In the genomic region with DNA sequence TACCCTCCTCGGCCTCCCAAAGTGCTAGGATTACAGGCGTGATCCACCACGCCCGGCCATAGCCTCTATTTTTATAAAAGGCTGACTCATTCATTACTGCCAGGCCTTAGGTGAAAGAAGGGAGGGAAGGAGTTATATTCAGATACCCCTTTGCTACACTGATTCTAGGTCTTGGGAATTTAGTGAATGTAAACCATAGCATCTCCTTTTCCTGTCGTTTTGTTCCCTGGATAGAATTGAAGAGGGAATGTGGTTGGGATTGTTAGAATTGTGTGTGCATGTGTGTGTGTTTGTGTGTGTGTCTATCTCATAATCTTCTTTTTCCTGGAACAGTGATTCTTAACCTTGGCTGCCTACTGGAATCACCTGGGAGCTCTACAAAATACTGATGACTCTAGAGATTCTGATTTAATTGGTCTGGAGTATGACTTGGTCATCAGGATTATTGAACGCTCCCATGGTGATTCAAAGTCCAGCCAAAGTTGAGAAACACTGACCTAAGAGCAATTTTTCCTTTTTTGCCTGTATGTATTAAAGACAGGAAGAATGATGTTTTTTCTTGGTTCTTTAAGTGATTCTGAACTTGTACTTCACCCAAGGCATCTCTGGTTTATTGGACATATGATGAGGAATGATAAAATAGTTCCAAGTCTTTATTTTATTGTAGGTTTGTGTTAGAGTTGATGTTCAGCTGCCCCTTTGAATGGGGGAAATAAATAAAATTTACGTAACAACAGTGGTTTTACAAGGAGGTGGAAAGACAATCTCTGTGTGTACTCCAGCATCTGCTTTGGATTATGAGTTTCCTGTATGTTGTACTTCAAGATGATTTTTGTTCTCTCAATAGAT, we compare ENCODE assay signal across 16 cellular contexts. TPM values are rescaled to one million over a fixed set of nuclear protein-coding genes. Genes with fewer than 3 reads are reported as not detected.
DNase-seq lines count a peak whose midpoint lies in the region; ATAC-seq and TF ChIP-seq lines count a peak whose summit lies in the region.
"Had no signal": no experiment of that assay in that cellular context is flagged by ENCODE, and none has a peak within 500 bp of the region (broad histone marks: within the 10 kb centered on the region; RNA-seq: fewer than 3 reads in every experiment).

No MANE protein-coding gene starts in this region.

- no peaks in the 10 kb centered on the region for H3K9me2 ChIP-seq in SK-N-SH

- H3K4me1 Mint-ChIP-seq in osteocyte (ENCODE audit: unreplicated experiment): peaks cover 35% of the 10 kb centered on the region
- H3K4me1 Mint-ChIP-seq in activated T-helper 17 cell treated with anti-CD3 and anti-CD28 coated beads, Interleukin-2, amount 50 U/mL, for 72 hours: peaks cover 12% of the 10 kb centered on the region
- peaks cover 2 to 4% of the 10 kb centered on the region in 2 donors for H3K4me1 Mint-ChIP-seq in effector memory CD8-positive, alpha-beta T cell (ENCODE audit: low read depth in 2 of 2)

- H3K4me3 ChIP-seq in SK-N-SH (ENCODE audit: low read depth in 2 of 2, low read length in 1 of 2) (no peak overlapping the region), fibroblast of mammary gland (ENCODE audit: control insufficient read depth, low read depth, low read length) (no peak overlapping the region)
- H3K4me3 ChIP-seq: BLaER1, upper lobe of right lung had no signal

- H3K27me3 Mint-ChIP-seq in osteocyte (ENCODE audit: unreplicated experiment): no peaks in the 10 kb centered on the region
- no peaks in the 10 kb centered on the region for H3K27me3 Mint-ChIP-seq in activated T-helper 17 cell treated with anti-CD3 and anti-CD28 coated beads, Interleukin-2, amount 50 U/mL, for 72 hours
- no peaks in the 10 kb centered on the region for H3K27me3 Mint-ChIP-seq in effector memory CD8-positive, alpha-beta T cell
- H3K27me3 Mint-ChIP-seq: activated naive CD4-positive, alpha-beta T cell treated with anti-CD3 and anti-CD28 coated beads, Interleukin-2, amount 50 U/mL, for 24 hours had no signal

- POLR2A ChIA-PET in SK-N-SH (lab: Yijun Ruan, JAX): no interaction called here

- H3K4me2 ChIP-seq in SK-N-SH: peak overlapping the region; percentile 63; the same call in 1 of the 2 replicates
- H3K4me2 ChIP-seq: BLaER1 had no signal

- 72% methylated on average over 7 of the region's 7 CpGs for WGBS in SK-N-SH (ENCODE audit: low lambda C conversion rate)

- no peak for TF ChIP-seq EP300 in SK-N-SH (IDR thresholded peaks at IDR 0.05; ENCODE audit: borderline replicate concordance in 1 of 2, low read depth in 1 of 2, low read length in 1 of 2)

- no peak overlapping the region for H3K4me3 Mint-ChIP-seq in osteocyte (ENCODE audit: unreplicated experiment)
- no peak overlapping the region for H3K4me3 Mint-ChIP-seq in activated T-helper 17 cell treated with anti-CD3 and anti-CD28 coated beads, Interleukin-2, amount 50 U/mL, for 72 hours
- H3K4me3 Mint-ChIP-seq in effector memory CD8-positive, alpha-beta T cell: no peak overlapping the region
- H3K4me3 Mint-ChIP-seq: activated naive CD4-positive, alpha-beta T cell treated with anti-CD3 and anti-CD28 coated beads, Interleukin-2, amount 50 U/mL, for 24 hours had no signal

- H3K36me3 ChIP-seq in SK-N-SH (replicated peaks in 1 of 2; ENCODE audit: control insufficient read depth in 1 of 2, insufficient read depth in 2 of 2, low read length in 1 of 2): peaks cover 0 to 11% of the 10 kb centered on the region in 2 experiments

- no peak for TF ChIP-seq POLR2A in erythroblast (IDR thresholded peaks at IDR 0.05; ENCODE audit: low read length)

- no peaks in the 10 kb centered on the region for H4K20me1 ChIP-seq in SK-N-SH (ENCODE audit: insufficient read depth)
- H4K20me1 ChIP-seq: BLaER1 had no signal

- TF ChIP-seq CTCF in SK-N-SH (IDR thresholded peaks at IDR 0.05): no peak
- no peak for TF ChIP-seq CTCF in fibroblast of mammary gland (conservative IDR thresholded peaks at IDR 0.05; ENCODE audit: control insufficient read depth, insufficient read depth, low read depth, low read length)
- TF ChIP-seq CTCF in osteocyte (IDR thresholded peaks at IDR 0.05): no peak

- H3K9me3 ChIP-seq in SK-N-SH: no peaks in the 10 kb centered on the region
- H3K9me3 ChIP-seq: BLaER1, upper lobe of right lung had no signal

- H3K9me3 Mint-ChIP-seq in osteocyte (ENCODE audit: unreplicated experiment): no peaks in the 10 kb centered on the region
- no peaks in the 10 kb centered on the region for H3K9me3 Mint-ChIP-seq in activated T-helper 17 cell treated with anti-CD3 and anti-CD28 coated beads, Interleukin-2, amount 50 U/mL, for 72 hours
- no peaks in the 10 kb centered on the region for H3K9me3 Mint-ChIP-seq in effector memory CD8-positive, alpha-beta T cell
- H3K9me3 Mint-ChIP-seq: activated naive CD4-positive, alpha-beta T cell treated with anti-CD3 and anti-CD28 coated beads, Interleukin-2, amount 50 U/mL, for 24 hours had no signal

- H3K27me3 ChIP-seq in SK-N-SH (ENCODE audit: insufficient read depth): no peaks in the 10 kb centered on the region
- H3K27me3 ChIP-seq: BLaER1, upper lobe of right lung had no signal

- no peak for ATAC-seq in activated T-helper 17 cell treated with anti-CD3 and anti-CD28 coated beads, Interleukin-2, amount 50 U/mL, for 72 hours (replicated peaks)
- ATAC-seq in effector memory CD8-positive, alpha-beta T cell (replicated peaks): no peak
- ATAC-seq: upper lobe of right lung had no signal

- peaks cover 2 to 19% of the 10 kb centered on the region in 2 experiments for H3K4me1 ChIP-seq in SK-N-SH (ENCODE audit: control insufficient read depth in 1 of 2, insufficient read depth in 2 of 2, low read depth in 1 of 2, low read length in 1 of 2)
- H3K4me1 ChIP-seq: BLaER1, upper lobe of right lung had no signal

- TF ChIP-seq RAD21 in SK-N-SH (IDR thresholded peaks at IDR 0.05; ENCODE audit: low read length): no peak

- peak overlapping the region; percentile 34; the same call in 1 of the 2 replicates for H2AFZ ChIP-seq in SK-N-SH (ENCODE audit: low read depth)
- H2AFZ ChIP-seq: parathyroid adenoma had no signal

- H3F3A ChIP-seq in SK-N-SH (replicated peaks; ENCODE audit: insufficient read depth): peaks cover 38% of the 10 kb centered on the region

- CTCF ChIA-PET in SK-N-SH (lab: Yijun Ruan, JAX): interaction anchor here (0.9 to 1.2 kb wide), 2 partner anchors 13 to 121 kb away, joined by 3 to 5 read pairs; no protein-coding TSS in a partner anchor

- DNase-seq in EL (peak; percentile 28), SK-N-SH (no peak), fibroblast of mammary gland (ENCODE audit: low read depth) (peak; percentile 95), osteocyte (ENCODE audit: extremely low spot score, unreplicated experiment) (no peak), amygdala (lab: John Stamatoyannopoulos, UW) (no peak), erythroblast (lab: John Stamatoyannopoulos, UW) (no peak)
- DNase-seq in effector memory CD8-positive, alpha-beta T cell: no peak
- DNase-seq: DMS79 treated with DMSO at 0.1 percent for 48 hours; SIG-M5; stimulated activated CD4-positive, alpha-beta T cell treated with anti-CD3 and anti-CD28 coated beads, Interleukin-2, amount 100 ng/mL, for 24 hours; upper lobe of right lung; WERI-Rb-1 had no signal

- peak overlapping the region in 1 of 2 experiments; percentile 99; a peak in 2 of 4 replicates for H3K27ac ChIP-seq in SK-N-SH (ENCODE audit: low read depth in 2 of 2, low read length in 1 of 2)
- H3K27ac ChIP-seq: BLaER1, parathyroid adenoma, upper lobe of right lung, WERI-Rb-1 had no signal

- H3K27ac Mint-ChIP-seq in osteocyte (ENCODE audit: unreplicated experiment): peak overlapping the region; percentile 78
- no peak overlapping the region for H3K27ac Mint-ChIP-seq in activated T-helper 17 cell treated with anti-CD3 and anti-CD28 coated beads, Interleukin-2, amount 50 U/mL, for 72 hours
- H3K27ac Mint-ChIP-seq in effector memory CD8-positive, alpha-beta T cell: peak overlapping the region in 1 of 2 donors; percentile 17
- H3K27ac Mint-ChIP-seq: activated naive CD4-positive, alpha-beta T cell treated with anti-CD3 and anti-CD28 coated beads, Interleukin-2, amount 50 U/mL, for 24 hours had no signal

- H3K9ac ChIP-seq in SK-N-SH: peak overlapping the region; percentile 66; the same call in 1 of the 2 replicates
- H3K9ac ChIP-seq: BLaER1, parathyroid adenoma had no signal

- H3K36me3 Mint-ChIP-seq in osteocyte (ENCODE audit: unreplicated experiment): peaks cover 8% of the 10 kb centered on the region
- H3K36me3 Mint-ChIP-seq in activated T-helper 17 cell treated with anti-CD3 and anti-CD28 coated beads, Interleukin-2, amount 50 U/mL, for 72 hours (ENCODE audit: low read depth): peaks cover 95% of the 10 kb centered on the region
- peaks cover 36% of the 10 kb centered on the region for H3K36me3 Mint-ChIP-seq in effector memory CD8-positive, alpha-beta T cell (ENCODE audit: insufficient read depth)

- H3K79me2 ChIP-seq in SK-N-SH (ENCODE audit: insufficient read depth): no peaks in the 10 kb centered on the region
- H3K79me2 ChIP-seq: parathyroid adenoma had no signal

TF ChIP-seq in SK-N-SH, 30 proteins besides CTCF, POLR2A, EP300 and RAD21:
- TF ChIP-seq MEF2A (IDR thresholded peaks at IDR 0.05; ENCODE audit: borderline replicate concordance, low read depth): no peak
- TF ChIP-seq TCF12 (IDR thresholded peaks at IDR 0.05): peak; percentile 74

RNA-seq across cellular contexts. Expression of gene NAP1L5, which starts 37.0 kb away (rescaled TPM):
- polyA plus RNA-seq in SK-N-SH (2012; rRNA removed): 7.5 and 8.1 TPM in 2 replicates
- polyA plus RNA-seq in SK-N-SH (2012; cell fraction: cytosol; rRNA removed): 8.2 and 12.4 TPM in 2 replicates
- polyA plus RNA-seq in SK-N-SH (2012; cell fraction: nucleus; rRNA removed): 2.0 and 3.0 TPM in 2 replicates
- total RNA-seq in osteocyte: 5.6 and 5.7 TPM in 2 replicates
- 1 to 10 TPM; 2.0 to 4.1 TPM for total RNA-seq in activated T-helper 17 cell treated with anti-CD3 and anti-CD28 coated beads, Interleukin-2, amount 50 U/mL, for 72 hours

Comparison
In these comparisons a context has a peak if more than half of its experiments do, and no peak if none do; other contexts are left out.
1. DNase-seq: peak in EL (single experiment) and fibroblast of mammary gland (single experiment); none in SK-N-SH (single experiment), osteocyte (single experiment), amygdala (0 of 56), erythroblast (0 of 2) and effector memory CD8-positive, alpha-beta T cell (0 of 3).